ENCODE assay signal across 14 cellular contexts in genomic region chr1:206706806-206707205, GRCh38. TPM values are rescaled to one million over a fixed set of nuclear protein-coding genes. Genes with fewer than 3 reads are reported as not detected.
DNase-seq lines count a peak whose midpoint lies in the region; ATAC-seq lines count a peak whose summit lies in the region.
"Had no signal": no experiment of that assay in that cellular context is flagged by ENCODE, and none has a peak within 500 bp of the region (broad histone marks: within the 10 kb centered on the region; RNA-seq: fewer than 3 reads in every experiment).

No MANE protein-coding gene starts in this region.

- H3K4me3 ChIP-seq in right cardiac atrium (ENCODE audit: low read length) (no peak overlapping the region), urinary bladder (ENCODE audit: low read depth, low read length) (no peak overlapping the region)
- H3K4me3 ChIP-seq: HAP-1, K562, pancreas had no signal

- no peaks in the 10 kb centered on the region for H3K9me3 Mint-ChIP-seq in activated naive CD8-positive, alpha-beta T cell treated with anti-CD3 and anti-CD28 coated beads, Interleukin-2, amount 50 U/mL, for 24 hours
- H3K9me3 Mint-ChIP-seq in naive thymus-derived CD8-positive, alpha-beta T cell: no peaks in the 10 kb centered on the region

- peak overlapping the region; percentile 49 for H3K27ac Mint-ChIP-seq in activated naive CD8-positive, alpha-beta T cell treated with anti-CD3 and anti-CD28 coated beads, Interleukin-2, amount 50 U/mL, for 24 hours
- peak overlapping the region in 6 of 10 donors; percentile 6 to 67 (median 40) for H3K27ac Mint-ChIP-seq in naive thymus-derived CD8-positive, alpha-beta T cell

- DNase-seq in right cardiac atrium (peak in 1 of 3 donors; percentile 50), left cardiac atrium (no peak), SKM-1 (lab: John Stamatoyannopoulos, UW; ENCODE audit: unreplicated experiment) (no peak), NCI-H2081 (lab: John Stamatoyannopoulos, UW) (no peak)
- no peak for DNase-seq in activated naive CD8-positive, alpha-beta T cell treated with anti-CD3 and anti-CD28 coated beads, Interleukin-2, amount 50 U/mL, for 24 hours
- DNase-seq in naive thymus-derived CD8-positive, alpha-beta T cell: no peak
- DNase-seq: caudate nucleus, OCI-M1, T-helper 9 cell had no signal

- H3K4me3 Mint-ChIP-seq in activated naive CD8-positive, alpha-beta T cell treated with anti-CD3 and anti-CD28 coated beads, Interleukin-2, amount 50 U/mL, for 24 hours: no peak overlapping the region
- H3K4me3 Mint-ChIP-seq in naive thymus-derived CD8-positive, alpha-beta T cell: peak overlapping the region in 3 of 10 donors; percentile 35 to 70 (median 69)

- H3K9me3 ChIP-seq in right cardiac atrium (ENCODE audit: control insufficient read depth, low read length): no peaks in the 10 kb centered on the region
- H3K9me3 ChIP-seq: HAP-1, pancreas had no signal

- 53% methylated on average over 8 of the region's 8 CpGs for WGBS in right cardiac atrium
- WGBS in urinary bladder: 60% methylated on average over 8 of the region's 8 CpGs

- ATAC-seq in right cardiac atrium: no peak
- no peak for ATAC-seq in left cardiac atrium
- ATAC-seq in activated naive CD8-positive, alpha-beta T cell treated with anti-CD3 and anti-CD28 coated beads, Interleukin-2, amount 50 U/mL, for 24 hours: no peak
- no peak for ATAC-seq in naive thymus-derived CD8-positive, alpha-beta T cell
- no peak for ATAC-seq in HG02938 (IDR thresholded peaks at IDR 0.05; ENCODE audit: unreplicated experiment)
- ATAC-seq: K562 had no signal

- POLR2A ChIA-PET in naive thymus-derived CD8-positive, alpha-beta T cell (lab: Charles Lee): no interaction called here

- H3K36me3 ChIP-seq in urinary bladder (ENCODE audit: insufficient read depth): no peaks in the 10 kb centered on the region
- H3K36me3 ChIP-seq: HAP-1, pancreas had no signal

- no peaks in the 10 kb centered on the region for H3K27me3 Mint-ChIP-seq in activated naive CD8-positive, alpha-beta T cell treated with anti-CD3 and anti-CD28 coated beads, Interleukin-2, amount 50 U/mL, for 24 hours
- no peaks in the 10 kb centered on the region for H3K27me3 Mint-ChIP-seq in naive thymus-derived CD8-positive, alpha-beta T cell

- intact Hi-C loops in right cardiac atrium (cut with DNase I) (no loop called here), left cardiac atrium (cut with DNase I) (no loop called here)

- H3K27me3 ChIP-seq in right cardiac atrium (ENCODE audit: control insufficient read depth, insufficient read depth): no peaks in the 10 kb centered on the region
- H3K27me3 ChIP-seq: pancreas had no signal

- H3K36me3 Mint-ChIP-seq in activated naive CD8-positive, alpha-beta T cell treated with anti-CD3 and anti-CD28 coated beads, Interleukin-2, amount 50 U/mL, for 24 hours (ENCODE audit: low read depth): peaks cover 7% of the 10 kb centered on the region
- peaks cover 0 to 7% (median 0%) of the 10 kb centered on the region in 3 donors for H3K36me3 Mint-ChIP-seq in naive thymus-derived CD8-positive, alpha-beta T cell

- H3K27ac ChIP-seq in right cardiac atrium (ENCODE audit: low read length): peak overlapping the region; percentile 92
- H3K27ac ChIP-seq in urinary bladder (ENCODE audit: low read depth): peak overlapping the region; percentile 51

- H3K4me1 Mint-ChIP-seq in activated naive CD8-positive, alpha-beta T cell treated with anti-CD3 and anti-CD28 coated beads, Interleukin-2, amount 50 U/mL, for 24 hours: peaks cover 87% of the 10 kb centered on the region
- H3K4me1 Mint-ChIP-seq in naive thymus-derived CD8-positive, alpha-beta T cell: peaks cover 63 to 92% (median 89%) of the 10 kb centered on the region in 4 donors

- H3K4me1 ChIP-seq in right cardiac atrium (ENCODE audit: control insufficient read depth, insufficient read depth, low read length) (peaks cover 54% of the 10 kb centered on the region), urinary bladder (ENCODE audit: insufficient read depth) (peaks cover 7% of the 10 kb centered on the region)

RNA-seq across cellular contexts. Expression of gene MAPKAPK2, which starts 22.1 kb away (rescaled TPM):
- total RNA-seq in right cardiac atrium (100 to 1,000 TPM; 192 to 221 (median 216) TPM), left cardiac atrium (100 to 1,000 TPM; 154 to 219 TPM), urinary bladder (20.4 TPM)
- polyA plus RNA-seq in right cardiac atrium (129 TPM), urinary bladder (49.5 TPM)
- total RNA-seq in naive thymus-derived CD8-positive, alpha-beta T cell: 10 to 100 TPM; 52.2 to 55.8 TPM
- polyA plus RNA-seq in naive thymus-derived CD8-positive, alpha-beta T cell: 1 to 10 TPM; 1.3 to 2.5 (median 1.6) TPM
